Comparison of ENCODE assay signal across 1 cellular context in genomic region chr20:32598606-32599005, GRCh38.
TF ChIP-seq lines count a peak whose summit lies in the region.

No MANE protein-coding gene starts in this region.

TF ChIP-seq in HepG2, 621 proteins besides CTCF, POLR2A, EP300 and RAD21:
- TF ChIP-seq, protein P1, sequence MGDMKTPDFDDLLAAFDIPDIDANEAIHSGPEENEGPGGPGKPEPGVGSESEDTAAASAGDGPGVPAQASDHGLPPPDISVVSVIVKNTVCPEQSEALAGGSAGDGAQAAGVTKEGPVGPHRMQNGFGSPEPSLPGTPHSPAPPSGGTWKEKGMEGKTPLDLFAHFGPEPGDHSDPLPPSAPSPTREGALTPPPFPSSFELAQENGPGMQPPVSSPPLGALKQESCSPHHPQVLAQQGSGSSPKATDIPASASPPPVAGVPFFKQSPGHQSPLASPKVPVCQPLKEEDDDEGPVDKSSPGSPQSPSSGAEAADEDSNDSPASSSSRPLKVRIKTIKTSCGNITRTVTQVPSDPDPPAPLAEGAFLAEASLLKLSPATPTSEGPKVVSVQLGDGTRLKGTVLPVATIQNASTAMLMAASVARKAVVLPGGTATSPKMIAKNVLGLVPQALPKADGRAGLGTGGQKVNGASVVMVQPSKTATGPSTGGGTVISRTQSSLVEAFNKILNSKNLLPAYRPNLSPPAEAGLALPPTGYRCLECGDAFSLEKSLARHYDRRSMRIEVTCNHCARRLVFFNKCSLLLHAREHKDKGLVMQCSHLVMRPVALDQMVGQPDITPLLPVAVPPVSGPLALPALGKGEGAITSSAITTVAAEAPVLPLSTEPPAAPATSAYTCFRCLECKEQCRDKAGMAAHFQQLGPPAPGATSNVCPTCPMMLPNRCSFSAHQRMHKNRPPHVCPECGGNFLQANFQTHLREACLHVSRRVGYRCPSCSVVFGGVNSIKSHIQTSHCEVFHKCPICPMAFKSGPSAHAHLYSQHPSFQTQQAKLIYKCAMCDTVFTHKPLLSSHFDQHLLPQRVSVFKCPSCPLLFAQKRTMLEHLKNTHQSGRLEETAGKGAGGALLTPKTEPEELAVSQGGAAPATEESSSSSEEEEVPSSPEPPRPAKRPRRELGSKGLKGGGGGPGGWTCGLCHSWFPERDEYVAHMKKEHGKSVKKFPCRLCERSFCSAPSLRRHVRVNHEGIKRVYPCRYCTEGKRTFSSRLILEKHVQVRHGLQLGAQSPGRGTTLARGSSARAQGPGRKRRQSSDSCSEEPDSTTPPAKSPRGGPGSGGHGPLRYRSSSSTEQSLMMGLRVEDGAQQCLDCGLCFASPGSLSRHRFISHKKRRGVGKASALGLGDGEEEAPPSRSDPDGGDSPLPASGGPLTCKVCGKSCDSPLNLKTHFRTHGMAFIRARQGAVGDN (CRISPR knock-in tag; IDR thresholded peaks at IDR 0.05), result peak; percentile 25
- TF ChIP-seq MLLT10 (CRISPR knock-in tag; IDR thresholded peaks at IDR 0.05), result no peak
- 0 out of 2 replicates have a peak, but pooled peaks have one; percentile 12 for TF ChIP-seq FOXO1 (CRISPR knock-in tag; IDR thresholded peaks at IDR 0.05)
- peak; percentile 48; the same call in 1 of the 2 replicates for TF ChIP-seq NRL (CRISPR knock-in tag; IDR thresholded peaks at IDR 0.05; ENCODE audit: borderline replicate concordance)
- TF ChIP-seq, protein P2, sequence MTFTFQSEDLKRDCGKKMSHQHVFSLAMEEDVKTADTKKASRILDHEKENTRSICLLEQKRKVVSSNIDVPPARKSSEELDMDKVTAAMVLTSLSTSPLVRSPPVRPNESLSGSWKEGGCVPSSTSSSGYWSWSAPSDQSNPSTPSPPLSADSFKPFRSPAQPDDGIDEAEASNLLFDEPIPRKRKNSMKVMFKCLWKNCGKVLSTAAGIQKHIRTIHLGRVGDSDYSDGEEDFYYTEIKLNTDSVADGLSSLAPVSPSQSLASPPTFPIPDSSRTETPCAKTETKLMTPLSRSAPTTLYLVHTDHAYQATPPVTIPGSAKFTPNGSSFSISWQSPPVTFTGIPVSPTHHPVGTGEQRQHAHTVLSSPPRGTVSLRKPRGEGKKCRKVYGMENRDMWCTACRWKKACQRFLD (CRISPR knock-in tag; IDR thresholded peaks at IDR 0.05; ENCODE audit: borderline replicate concordance), result peak; percentile 31; the same call in 1 of the 2 replicates
